21 cellular contexts compared by ENCODE assay signal in the genomic region with DNA sequence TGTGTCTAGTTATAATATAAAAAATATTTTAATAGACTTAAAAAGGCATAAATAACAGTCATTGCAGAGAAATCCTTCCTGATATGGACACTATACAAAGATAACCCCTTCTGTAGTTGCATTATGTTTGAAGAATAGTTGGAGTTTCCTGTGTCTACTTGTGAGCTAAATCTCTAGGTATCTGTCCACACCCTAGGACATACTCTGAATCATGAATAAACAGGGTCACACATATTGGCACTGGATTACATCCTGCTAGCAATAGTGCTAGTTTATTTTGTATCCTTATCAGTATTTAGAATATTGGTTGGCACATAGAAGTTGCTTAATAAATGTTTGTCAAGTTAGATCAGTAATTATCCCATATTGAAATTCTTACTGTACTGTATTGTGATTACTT.
DNase-seq lines count a peak whose midpoint lies in the region; ATAC-seq and TF ChIP-seq lines count a peak whose summit lies in the region.
"Had no signal": no experiment of that assay in that cellular context is flagged by ENCODE, and none has a peak within 500 bp of the region (broad histone marks: within the 10 kb centered on the region; RNA-seq: fewer than 3 reads in every experiment).

No MANE protein-coding gene starts in this region.

- POLR2A ChIA-PET in MCF 10A (lab: Yijun Ruan, JAX): no interaction called here

- peak; percentile 81 for ATAC-seq in RWPE2 (ENCODE audit: low read depth)
- no peak for ATAC-seq in HG03196 (IDR thresholded peaks at IDR 0.05; ENCODE audit: unreplicated experiment)
- ATAC-seq in HG03378 (IDR thresholded peaks at IDR 0.05; ENCODE audit: unreplicated experiment): no peak
- ATAC-seq: GM12878 had no signal

- no peak overlapping the region for H3K4me3 Mint-ChIP-seq in MCF 10A (ENCODE audit: unreplicated experiment)
- H3K4me3 Mint-ChIP-seq: B cell; CD4-positive, alpha-beta T cell; CD8-positive, alpha-beta memory T cell had no signal

- H3K4me1 Mint-ChIP-seq in MCF 10A (ENCODE audit: insufficient read depth, unreplicated experiment): no peaks in the 10 kb centered on the region
- H3K4me1 Mint-ChIP-seq: B cell; CD8-positive, alpha-beta memory T cell had no signal

- intact Hi-C loops in MCF 10A (cut with micrococcal nuclease) (no loop called here), breast epithelium (cut with DNase I; ENCODE audit: low total_unique reads) (no loop called here)

- H3K9me3 ChIP-seq in breast epithelium (no peaks in the 10 kb centered on the region), RWPE2 (ENCODE audit: severe bottlenecking) (no peaks in the 10 kb centered on the region)
- H3K9me3 ChIP-seq: BLaER1 had no signal

- no peaks in the 10 kb centered on the region for H3K9me3 Mint-ChIP-seq in MCF 10A (ENCODE audit: unreplicated experiment)

- CTCF ChIA-PET in MCF 10A (lab: Yijun Ruan, JAX): no interaction called here

- H3K36me3 Mint-ChIP-seq in MCF 10A (ENCODE audit: insufficient read depth, unreplicated experiment): no peaks in the 10 kb centered on the region
- H3K36me3 Mint-ChIP-seq: CD8-positive, alpha-beta memory T cell had no signal

- TF ChIP-seq CTCF in MCF 10A (IDR thresholded peaks at IDR 0.05; ENCODE audit: unreplicated experiment) (no peak), breast epithelium (IDR thresholded peaks at IDR 0.05) (no peak), RWPE2 (IDR thresholded peaks at IDR 0.05; ENCODE audit: poor library complexity, severe bottlenecking) (no peak), epithelial cell of esophagus (IDR thresholded peaks at IDR 0.05; ENCODE audit: insufficient read depth, low read depth, low read length, missing control alignments) (no peak)

- no peak overlapping the region for H3K4me3 ChIP-seq in breast epithelium
- no peak overlapping the region for H3K4me3 ChIP-seq in RWPE2 (ENCODE audit: severe bottlenecking)
- H3K4me3 ChIP-seq in epithelial cell of esophagus (ENCODE audit: low read length): no peak overlapping the region
- H3K4me3 ChIP-seq: BLaER1, GM12878, GM23248 had no signal

- H3K27me3 ChIP-seq in breast epithelium: no peaks in the 10 kb centered on the region
- no peaks in the 10 kb centered on the region for H3K27me3 ChIP-seq in RWPE2 (ENCODE audit: insufficient read depth, poor library complexity, severe bottlenecking)
- H3K27me3 ChIP-seq: BLaER1 had no signal

- no peak overlapping the region for H3K27ac Mint-ChIP-seq in MCF 10A (ENCODE audit: low read depth, unreplicated experiment)
- H3K27ac Mint-ChIP-seq: B cell; CD4-positive, alpha-beta T cell; CD8-positive, alpha-beta memory T cell had no signal

- H3K27me3 Mint-ChIP-seq in MCF 10A (ENCODE audit: insufficient read depth, unreplicated experiment): no peaks in the 10 kb centered on the region
- H3K27me3 Mint-ChIP-seq: B cell; CD4-positive, alpha-beta T cell had no signal

- TF ChIP-seq POLR2A in breast epithelium (IDR thresholded peaks at IDR 0.05): no peak

- H3K27ac ChIP-seq in breast epithelium (no peak overlapping the region), RWPE2 (ENCODE audit: poor library complexity, severe bottlenecking) (no peak overlapping the region)
- H3K27ac ChIP-seq: 22Rv1, BLaER1, C4-2B, GM23248 had no signal

- H3K4me1 ChIP-seq in breast epithelium (no peaks in the 10 kb centered on the region), RWPE2 (ENCODE audit: insufficient read depth, poor library complexity, severe bottlenecking) (peaks cover 11% of the 10 kb centered on the region)
- H3K4me1 ChIP-seq: BLaER1 had no signal

- H3K36me3 ChIP-seq in breast epithelium (no peaks in the 10 kb centered on the region), RWPE2 (ENCODE audit: low read depth) (no peaks in the 10 kb centered on the region)
- H3K36me3 ChIP-seq: BLaER1 had no signal

- peak; percentile 2 for DNase-seq in MCF 10A (ENCODE audit: unreplicated experiment)
- DNase-seq in breast epithelium (ENCODE audit: low spot score in 2 of 2): no peak
- no peak for DNase-seq in RWPE2 (ENCODE audit: low spot score)
- DNase-seq in epithelial cell of esophagus (ENCODE audit: low read depth): peak; percentile 76
- no peak for DNase-seq in activated gamma-delta T cell (lab: John Stamatoyannopoulos, UW)
- DNase-seq: CD4-positive, alpha-beta T cell; CD8-positive, alpha-beta memory T cell; DMS 273 treated with DMSO at 0.1 percent for 48 hours; DMS79; EL; GDM1; GM23248; H7; HCEC 1CT had no signal

- BruUV-seq in MCF 10A (replicated peaks; lab: Mats Ljungman, UMichigan): no TSS peak

Comparison
In these comparisons a context has a peak if more than half of its experiments do, and no peak if none do; other contexts are left out.
1. DNase-seq: peak in MCF 10A (single experiment) and epithelial cell of esophagus (single experiment); none in breast epithelium (0 of 2), RWPE2 (single experiment) and activated gamma-delta T cell (single experiment).